ENCODE assay signal across 11 cellular contexts in the genomic region with DNA sequence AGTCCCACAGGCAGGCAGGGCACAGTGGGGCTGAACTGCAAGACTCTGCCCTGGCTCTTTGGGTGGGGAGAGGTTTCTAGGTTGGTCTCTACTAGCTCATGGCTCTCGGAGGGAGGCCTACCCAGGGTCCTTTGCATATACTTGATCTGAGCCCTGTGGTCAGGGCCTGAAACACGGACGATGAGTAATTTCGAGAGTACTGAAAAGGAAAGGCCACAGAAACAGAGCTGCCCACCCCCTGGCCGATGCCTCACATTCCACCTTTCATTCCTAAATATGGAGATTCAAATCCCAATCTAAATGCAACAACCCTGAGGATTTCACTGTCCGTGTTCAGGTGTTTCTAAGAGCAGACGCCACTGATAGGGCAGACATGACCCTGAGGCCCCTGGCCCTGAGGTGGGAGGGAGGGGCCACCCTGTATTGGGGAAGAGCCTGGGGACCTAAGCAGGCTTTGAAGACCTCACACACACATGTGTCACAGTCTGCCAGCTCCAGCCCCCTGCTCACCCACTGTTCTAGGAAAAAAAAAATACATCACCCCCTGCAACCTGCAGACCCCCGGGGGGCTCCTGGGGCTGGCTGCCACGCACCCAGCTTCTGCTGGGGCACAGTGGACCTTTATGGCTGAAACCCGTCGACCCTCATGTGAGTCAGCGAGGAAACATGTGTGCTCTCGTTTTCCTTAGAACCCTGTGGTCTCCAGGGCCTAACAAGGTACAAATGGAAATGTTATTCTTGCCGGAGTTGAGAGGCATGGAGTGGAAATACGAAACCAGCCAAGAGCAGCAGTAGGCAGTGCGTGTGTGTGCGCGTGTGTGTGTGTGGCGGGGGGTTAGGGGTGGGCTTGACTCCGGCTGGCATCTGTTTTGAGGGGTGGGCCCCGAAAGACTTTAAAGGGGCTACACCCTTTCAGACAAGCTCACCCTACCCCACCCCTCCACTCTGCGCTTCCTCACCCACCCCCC.
DNase-seq lines count a peak whose midpoint lies in the region; ATAC-seq and TF ChIP-seq lines count a peak whose summit lies in the region.
"Had no signal": no experiment of that assay in that cellular context is flagged by ENCODE, and none has a peak within 500 bp of the region (broad histone marks: within the 10 kb centered on the region; RNA-seq: fewer than 3 reads in every experiment).

No MANE protein-coding gene starts in this region.

- DNase-seq in NB4 (ENCODE audit: low read depth) = peak; percentile 53
- no peak for DNase-seq in DMS53 treated with DMSO at 0.1 percent for 48 hours (lab: John Stamatoyannopoulos, UW; ENCODE audit: unreplicated experiment)
- no peak for DNase-seq in activated CD4-positive, alpha-beta T cell treated with anti-CD3 and anti-CD28 coated beads, Interleukin-2, amount 50 U/mL, for 4 hours
- no peak for DNase-seq in effector memory CD4-positive, alpha-beta T cell
- no peak for DNase-seq in heart left ventricle
- DNase-seq: activated CD8-positive, alpha-beta memory T cell treated with anti-CD3 and anti-CD28 coated beads for 24 hours; NCI-H1694 had no signal

- no peaks in the 10 kb centered on the region for H3K36me3 ChIP-seq in effector memory CD4-positive, alpha-beta T cell (ENCODE audit: control insufficient read depth, insufficient read depth, low read length)
- no peaks in the 10 kb centered on the region for H3K36me3 ChIP-seq in heart left ventricle

- H3K4me3 ChIP-seq in NB4 (ENCODE audit: low read depth, low read length) = no peak overlapping the region
- no peak overlapping the region for H3K4me3 ChIP-seq in effector memory CD4-positive, alpha-beta T cell (ENCODE audit: insufficient read depth, low read depth, low read length, poor library complexity, severe bottlenecking)
- H3K4me3 ChIP-seq in heart left ventricle = no peak overlapping the region

- H3K9me3 ChIP-seq in effector memory CD4-positive, alpha-beta T cell (ENCODE audit: control insufficient read depth, low read length) = no peaks in the 10 kb centered on the region
- H3K9me3 ChIP-seq in heart left ventricle = peaks cover 0 to 7% (median 0%) of the 10 kb centered on the region in 12 donors

- H3K36me3 Mint-ChIP-seq in nephron (ENCODE audit: low read depth) = no peaks in the 10 kb centered on the region

- H3K4me1 Mint-ChIP-seq in nephron = peaks cover 20% of the 10 kb centered on the region

- H3K9me3 Mint-ChIP-seq in nephron = peaks cover 3% of the 10 kb centered on the region

- H3K27me3 ChIP-seq in effector memory CD4-positive, alpha-beta T cell (replicated peaks; ENCODE audit: control insufficient read depth, insufficient read depth, low read length, poor library complexity, severe bottlenecking) = no peaks in the 10 kb centered on the region
- H3K27me3 ChIP-seq in heart left ventricle = no peaks in the 10 kb centered on the region

- TF ChIP-seq CTCF in NB4 (IDR thresholded peaks at IDR 0.05; ENCODE audit: low read depth, low read length) (no peak), nephron (IDR thresholded peaks at IDR 0.05; ENCODE audit: unreplicated experiment in 3 of 3) (no peak), heart left ventricle (IDR thresholded peaks at IDR 0.05) (no peak)

- H3K27ac ChIP-seq in effector memory CD4-positive, alpha-beta T cell (ENCODE audit: insufficient read depth, low read length, poor library complexity, severe bottlenecking) = no peak overlapping the region
- no peak overlapping the region for H3K27ac ChIP-seq in heart left ventricle

- peak overlapping the region in 2 of 3 experiments; percentile 53 to 67 for H3K27ac Mint-ChIP-seq in nephron
- H3K27ac Mint-ChIP-seq: stimulated activated naive CD8-positive, alpha-beta T cell treated with anti-CD3 and anti-CD28 coated beads, Interleukin-15, Interleukin-2, amounts not matched to agents 100 ng/mL and 50 ng/mL, for 24 hours had no signal

- H3K27me3 Mint-ChIP-seq in nephron (ENCODE audit: low read depth) = peaks cover 7% of the 10 kb centered on the region

- WGBS in heart left ventricle, 4 donors = 88 to 93% (median 91%) methylated on average over 17 to 22 of the region's 22 CpGs

- no peaks in the 10 kb centered on the region for H3K4me1 ChIP-seq in effector memory CD4-positive, alpha-beta T cell (ENCODE audit: control insufficient read depth, insufficient read depth, low read length, poor library complexity, severe bottlenecking)
- H3K4me1 ChIP-seq in heart left ventricle = peaks cover 0 to 39% (median 5%) of the 10 kb centered on the region in 12 donors

- no peak overlapping the region for H3K4me3 Mint-ChIP-seq in nephron
- H3K4me3 Mint-ChIP-seq: stimulated activated naive CD8-positive, alpha-beta T cell treated with anti-CD3 and anti-CD28 coated beads, Interleukin-15, Interleukin-2, amounts not matched to agents 100 ng/mL and 50 ng/mL, for 24 hours had no signal

- peak; percentile 31 for ATAC-seq in GM18861 (IDR thresholded peaks at IDR 0.05; ENCODE audit: unreplicated experiment)
- peak; percentile 47 for ATAC-seq in HG02623 (IDR thresholded peaks at IDR 0.05; ENCODE audit: unreplicated experiment)
- no peak for ATAC-seq in heart left ventricle

- intact Hi-C loops in heart left ventricle (cut with DNase I) = no loop called here

- TF ChIP-seq POLR2A in NB4 (IDR thresholded peaks at IDR 0.05; ENCODE audit: extremely low read depth, insufficient read length) = no peak
- no peak for TF ChIP-seq POLR2A in heart left ventricle (IDR thresholded peaks at IDR 0.05)

Comparison
In these comparisons a context has a peak if more than half of its experiments do, and no peak if none do; other contexts are left out.
1. ATAC-seq: peak in GM18861 (single experiment) and HG02623 (single experiment); none in heart left ventricle (0 of 4).